Comparison of ENCODE assay signal across 1 cellular context in genomic region chr10:50544857-50545429, GRCh38.
TF ChIP-seq lines count a peak whose summit lies in the region.

No MANE protein-coding gene starts in this region.

TF ChIP-seq in H1, 55 proteins besides CTCF, POLR2A, EP300 and RAD21:
- no peak for TF ChIP-seq SIRT6 (IDR thresholded peaks at IDR 0.05; ENCODE audit: low read length)
- no peak for TF ChIP-seq TCF12 (IDR thresholded peaks at IDR 0.05; ENCODE audit: low read depth, low read length)
- no peak for TF ChIP-seq SRF (IDR thresholded peaks at IDR 0.05; ENCODE audit: low read depth, low read length)
- TF ChIP-seq CTBP2 (IDR thresholded peaks at IDR 0.05; ENCODE audit: borderline replicate concordance, insufficient read depth, insufficient read length, low read length), result no peak
- TF ChIP-seq USF2 (IDR thresholded peaks at IDR 0.05; ENCODE audit: low read length), result no peak
- TF ChIP-seq E2F6 (IDR thresholded peaks at IDR 0.05), result no peak
- TF ChIP-seq RBBP5 (IDR thresholded peaks at IDR 0.05; ENCODE audit: borderline replicate concordance, low read depth, low read length), result no peak
- no peak for TF ChIP-seq JUND (IDR thresholded peaks at IDR 0.05; ENCODE audit: low read length)
- no peak for TF ChIP-seq RXRA (IDR thresholded peaks at IDR 0.05; ENCODE audit: insufficient read depth, low read depth, low read length)
- no peak for TF ChIP-seq CBX8 (IDR thresholded peaks at IDR 0.05; ENCODE audit: borderline replicate concordance, low read depth, low read length)
- no peak for TF ChIP-seq NRF1 (IDR thresholded peaks at IDR 0.05; ENCODE audit: low read depth, low read length)
- TF ChIP-seq ATF2 (IDR thresholded peaks at IDR 0.05; ENCODE audit: low read length), result no peak
- TF ChIP-seq FOSL1 (IDR thresholded peaks at IDR 0.05; ENCODE audit: insufficient read depth, low read depth, low read length), result no peak
- no peak for TF ChIP-seq TEAD4 (IDR thresholded peaks at IDR 0.05; ENCODE audit: low read depth, low read length)
- no peak for TF ChIP-seq POU5F1 (IDR thresholded peaks at IDR 0.05; ENCODE audit: low read depth, low read length)
- TF ChIP-seq SIN3A (conservative IDR thresholded peaks at IDR 0.05 in 1 of 2, IDR thresholded peaks at IDR 0.05 in 1 of 2; ENCODE audit: low read depth in 1 of 2, low read length in 2 of 2), result no peak
- no peak for TF ChIP-seq RNF2 (IDR thresholded peaks at IDR 0.05; ENCODE audit: borderline replicate concordance, low read depth, low read length, missing control alignments, poor library complexity, severe bottlenecking)
- TF ChIP-seq YY1 (IDR thresholded peaks at IDR 0.05; ENCODE audit: low read depth, low read length), result no peak
- TF ChIP-seq GABPA (IDR thresholded peaks at IDR 0.05; ENCODE audit: borderline replicate concordance, insufficient read depth, low read length), result no peak
